Comparison of ENCODE assay signal across 9 cellular contexts in the genomic region with DNA sequence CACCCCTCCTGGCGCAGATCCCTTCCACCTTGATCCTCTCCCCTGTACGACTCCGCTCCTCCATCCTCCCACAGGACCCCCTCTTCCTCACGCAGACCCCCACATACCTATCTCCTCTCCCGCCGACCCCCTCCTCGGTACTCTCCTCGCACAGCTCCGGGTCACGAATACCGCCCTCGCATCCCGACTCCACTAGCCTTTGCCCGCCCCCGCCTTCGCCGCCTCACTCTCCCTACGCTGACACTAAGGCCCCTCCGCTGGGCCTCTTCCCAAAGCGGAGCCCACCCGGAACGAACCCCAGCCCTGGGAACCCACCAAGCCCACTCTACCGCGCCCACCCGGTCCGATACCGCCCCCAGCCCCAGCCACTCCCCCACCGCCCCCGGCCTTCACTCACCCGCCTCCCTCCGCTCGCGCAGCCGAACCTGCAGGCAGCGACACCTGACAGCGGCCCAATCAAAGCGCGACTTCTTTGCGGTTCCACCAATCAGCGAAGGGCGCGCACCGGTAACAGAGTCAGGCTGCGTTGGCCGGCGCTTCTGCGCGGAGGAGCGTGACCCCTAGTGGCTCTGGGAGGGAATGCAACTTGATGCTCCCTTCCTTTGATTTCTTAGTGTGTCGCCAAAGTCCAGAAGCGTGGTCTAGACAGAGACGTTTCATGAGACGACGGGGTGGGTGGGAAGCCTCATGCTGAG. TPM values are rescaled to one million over a fixed set of nuclear protein-coding genes. Genes with fewer than 3 reads are reported as not detected.
DNase-seq lines count a peak whose midpoint lies in the region; ATAC-seq, FAIRE-seq and TF ChIP-seq lines count a peak whose summit lies in the region.
"Not testable (repeated sequence)": the region's sequence is repeated elsewhere in the genome, so short reads cannot be mapped to it uniquely, and the experiment has no call there.
"Had no signal": no experiment of that assay in that cellular context is flagged by ENCODE, and none has a peak within 500 bp of the region (broad histone marks: within the 10 kb centered on the region; RNA-seq: fewer than 3 reads in every experiment).

No MANE protein-coding gene starts in this region.

- H3K36me3 ChIP-seq in Panc1 (ENCODE audit: control insufficient read depth, insufficient read depth, low read length); bronchial epithelial cell (ENCODE audit: control insufficient read depth, insufficient read depth, low read length); right lobe of liver; aorta (ENCODE audit: control insufficient read depth in 1 of 2, insufficient read depth in 2 of 2, low read length in 1 of 2): not testable (repeated sequence)

- not testable (repeated sequence) for BruUV-seq in Panc1 (replicated peaks; lab: Mats Ljungman, UMichigan)

- TF ChIP-seq CTCF in Panc1 (IDR thresholded peaks at IDR 0.05); bronchial epithelial cell (IDR thresholded peaks at IDR 0.05; ENCODE audit: insufficient read depth, low read length, severe bottlenecking); right lobe of liver (IDR thresholded peaks at IDR 0.05): not testable (repeated sequence)

- not testable (repeated sequence) for TF ChIP-seq POLR2A in right lobe of liver (IDR thresholded peaks at IDR 0.05)

- CTCF ChIA-PET in Panc1 (lab: Charles Lee) = not testable (repeated sequence)

- WGBS in right lobe of liver (ENCODE audit: insufficient coverage, low coverage, low lambda C conversion rate, missing lambda C conversion rate) = no CpG with 5 or more reads among the region's 54 CpGs
- no CpG with 5 or more reads among the region's 54 CpGs for WGBS in aorta, 2 donors

- FAIRE-seq in bronchial epithelial cell (lab: Jason Lieb, UNC) = peak; percentile 83

- POLR2A ChIA-PET in Panc1 (lab: Charles Lee) = not testable (repeated sequence)

- H3K9me3 ChIP-seq in Panc1 (ENCODE audit: control insufficient read depth, insufficient read depth, low read depth, low read length); right lobe of liver; aorta (ENCODE audit: control insufficient read depth, low read length): not testable (repeated sequence)

- H3K4me3 ChIP-seq in Panc1 (ENCODE audit: low read depth in 2 of 2, low read length in 2 of 2); bronchial epithelial cell (ENCODE audit: low read depth, low read length); right lobe of liver; aorta (ENCODE audit: low read length in 2 of 2): not testable (repeated sequence)

- ATAC-seq in GM18868 (IDR thresholded peaks at IDR 0.05; ENCODE audit: unreplicated experiment) (peak; percentile 96), GM21381 (IDR thresholded peaks at IDR 0.05; ENCODE audit: unreplicated experiment) (peak; percentile 93), HG02759 (IDR thresholded peaks at IDR 0.05; ENCODE audit: unreplicated experiment) (peak; percentile 97), HG03139 (IDR thresholded peaks at IDR 0.05; ENCODE audit: unreplicated experiment) (peak; percentile 89), Panc1 (peak; percentile 98), right lobe of liver (peak; percentile 98 to 99 (median 98)), aorta (ENCODE audit: low FRiP score) (peak; percentile 97)

- not testable (repeated sequence) for DNase-seq in Panc1 (ENCODE audit: low read depth, low spot score); bronchial epithelial cell (ENCODE audit: low read depth); right lobe of liver; aorta

- not testable (repeated sequence) for H3K27me3 ChIP-seq in Panc1 (ENCODE audit: control insufficient read depth, insufficient read depth, low read length); bronchial epithelial cell (ENCODE audit: control insufficient read depth, insufficient read depth, low read length); right lobe of liver; aorta (ENCODE audit: control insufficient read depth in 1 of 2, insufficient read depth in 2 of 2, low read length in 1 of 2)

- in situ Hi-C loops in Panc1 (cut with HindIII; ENCODE audit: low pct_unique_long_range_greater_than_20kb, low sequenced_read_pairs) = not testable (repeated sequence)

- not testable (repeated sequence) for H3K4me1 ChIP-seq in Panc1 (ENCODE audit: control insufficient read depth, insufficient read depth, low read length); right lobe of liver; aorta (ENCODE audit: control insufficient read depth in 1 of 2, insufficient read depth in 2 of 2, low read length in 2 of 2)

- H3K27ac ChIP-seq in Panc1 (ENCODE audit: low read length); right lobe of liver; aorta (ENCODE audit: low read depth in 1 of 2, low read length in 2 of 2): not testable (repeated sequence)

- intact Hi-C loops in Panc1 (cut with micrococcal nuclease; ENCODE audit: unreplicated experiment); right lobe of liver (cut with DNase I); aorta (cut with DNase I): not testable (repeated sequence)

RNA-seq across cellular contexts. Expression of a gene that starts 3.9 kb away (rescaled TPM):
- total RNA-seq in Panc1 (2021; ENCODE audit: unreplicated experiment) (4.6 TPM), bronchial epithelial cell (15.3 and 38.8 TPM in 2 replicates), right lobe of liver (1 to 10 TPM in 2 of 6 experiments, not detected in 4; 1.2 to 1.3 TPM), aorta (not detected)
- 8.8 TPM for polyA plus RNA-seq in Panc1 (2012; ENCODE audit: insufficient read length)
- polyA plus RNA-seq in aorta = 10 to 100 TPM in 1 of 2 donors, not detected in 1; 11.1 TPM
- total RNA-seq: mononuclear cell had no signal

RNA-seq across cellular contexts. Expression of a gene that starts 41.1 kb away (rescaled TPM):
- total RNA-seq in Panc1 (2021; ENCODE audit: unreplicated experiment) (3.5 TPM), bronchial epithelial cell (4.7 TPM in 2 replicates), right lobe of liver (1 to 10 TPM in 4 of 6 experiments, under 1 TPM in 2; 0.74 to 3.2 (median 1.9) TPM), aorta (1 to 10 TPM; 7.0 to 9.3 TPM)
- polyA plus RNA-seq in Panc1 (2012; ENCODE audit: insufficient read length) = 2.9 TPM
- polyA plus RNA-seq in aorta = 10 to 100 TPM in 1 of 2 donors, under 1 TPM in 1; 0.63 to 13.7 TPM

RNA-seq across cellular contexts. Expression of a gene that starts 56.5 kb away (rescaled TPM):
- total RNA-seq in Panc1 (2021; ENCODE audit: unreplicated experiment) = 538 TPM
- polyA plus RNA-seq in Panc1 (2012; ENCODE audit: insufficient read length) = 868 TPM
- total RNA-seq in bronchial epithelial cell = 115 and 130 TPM in 2 replicates
- 100 to 1,000 TPM; 203 to 511 (median 317) TPM for total RNA-seq in right lobe of liver
- 100 to 1,000 TPM; 304 to 313 TPM for total RNA-seq in aorta
- polyA plus RNA-seq in aorta = 100 to 1,000 TPM; 156 to 219 TPM
